Comparison of ENCODE assay signal across 8 cellular contexts in the genomic region with DNA sequence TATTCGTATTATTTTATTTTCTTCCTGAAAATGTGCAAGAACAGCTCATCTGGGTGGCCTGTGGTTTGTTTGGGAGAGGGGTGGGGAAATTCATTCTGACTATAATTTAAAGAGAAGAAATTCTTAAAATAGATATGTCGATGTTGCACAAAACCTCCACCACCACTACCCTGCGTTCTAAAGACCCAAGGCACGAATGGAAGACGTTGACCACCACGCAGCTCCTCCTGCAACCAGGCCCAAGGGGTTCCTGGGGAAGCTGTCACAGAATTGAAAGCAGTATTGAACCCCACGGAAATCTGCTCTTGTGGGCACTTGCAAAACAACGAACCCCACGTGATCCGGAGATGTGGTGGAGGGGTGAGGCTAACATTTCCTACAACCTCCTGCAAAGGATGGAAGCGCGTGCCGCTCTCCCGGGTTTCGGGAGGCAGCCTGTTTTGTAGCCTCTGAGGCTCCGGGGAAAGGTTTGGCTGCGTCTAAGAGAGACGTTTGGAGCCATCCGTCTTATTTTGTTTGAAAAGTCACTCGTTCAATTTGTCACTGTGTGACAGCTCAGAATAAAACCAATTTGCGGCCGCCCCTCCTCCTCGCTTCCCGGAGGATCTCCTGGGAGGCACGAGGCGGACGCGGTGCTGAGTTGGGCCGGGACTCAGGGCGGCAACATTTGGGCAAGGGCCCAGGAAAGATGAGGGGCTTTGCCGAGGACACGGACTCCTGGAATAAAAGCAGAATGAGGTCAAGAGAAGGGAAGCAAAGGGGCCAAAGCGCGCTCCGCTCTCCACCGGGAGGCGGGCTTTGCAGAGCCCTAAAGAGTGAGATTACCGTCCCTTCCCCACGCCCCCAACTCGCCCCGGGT. TPM values are rescaled to one million over a fixed set of nuclear protein-coding genes. Genes with fewer than 3 reads are reported as not detected.
DNase-seq lines count a peak whose midpoint lies in the region; ATAC-seq and TF ChIP-seq lines count a peak whose summit lies in the region.

No MANE protein-coding gene starts in this region.

- CTCF ChIA-PET in activated B cell treated with CpG ODN at 0.5 μM for 24 hours (lab: Charles Lee) = interaction anchor here (0.7 to 8.3 kb wide), 7 partner anchors 13 to 864 kb away, joined by 3 to 175 read pairs (median 4); a partner anchor contains a TSS

- H3K9me3 Mint-ChIP-seq in activated B cell treated with CpG ODN at 0.5 μM for 24 hours = no peaks in the 10 kb centered on the region

- POLR2A ChIA-PET in activated B cell treated with CpG ODN at 0.5 μM for 24 hours (lab: Charles Lee) = interaction anchor here (0.6 to 4.2 kb wide), 30 partner anchors 30 to 1920 kb away, joined by 3 to 66 read pairs (median 3); a partner anchor contains a TSS

- intact Hi-C loops in activated B cell treated with CpG ODN at 0.5 μM for 24 hours (cut with micrococcal nuclease) = loop anchor here (1.0 to 5.0 kb wide), 10 partner anchors 168 to 1834 kb away; a partner anchor contains a TSS

- H3K27me3 Mint-ChIP-seq in activated B cell treated with CpG ODN at 0.5 μM for 24 hours = peaks cover 2% of the 10 kb centered on the region

- DNase-seq in GM12865 (ENCODE audit: low read depth) = peak; percentile 35
- no peak for DNase-seq in activated B cell treated with CpG ODN at 0.5 μM for 24 hours
- DNase-seq in hepatic stellate cell (ENCODE audit: low spot score) = peak; percentile 57
- DNase-seq in NCI-H146 treated with DMSO at 0.1 percent for 48 hours (lab: John Stamatoyannopoulos, UW; ENCODE audit: unreplicated experiment) = no peak
- DNase-seq in anterior cingulate cortex (lab: John Stamatoyannopoulos, UW) = no peak

- TF ChIP-seq CTCF in GM12865 (IDR thresholded peaks at IDR 0.05; ENCODE audit: insufficient read depth, low read depth, low read length, missing control alignments) (no peak), activated B cell treated with CpG ODN at 0.5 μM for 24 hours (IDR thresholded peaks at IDR 0.05) (no peak)

- H3K27ac ChIP-seq in skin epidermis = peak overlapping the region in 20 of 21 experiments; percentile 7 to 94 (median 81)

- peak overlapping the region; percentile 63 for H3K4me3 ChIP-seq in GM12865 (ENCODE audit: low read depth, low read length)
- H3K4me3 ChIP-seq in skin epidermis = peak overlapping the region; percentile 44 to 81 (median 53)

- H3K36me3 Mint-ChIP-seq in activated B cell treated with CpG ODN at 0.5 μM for 24 hours (ENCODE audit: low read depth) = peaks cover 14% of the 10 kb centered on the region

- ATAC-seq in HG02970 (IDR thresholded peaks at IDR 0.05; ENCODE audit: low FRiP score, unreplicated experiment) (peak; percentile 25), activated B cell treated with CpG ODN at 0.5 μM for 24 hours (ENCODE audit: low read depth) (peak; percentile 0), GM18873 (IDR thresholded peaks at IDR 0.05; ENCODE audit: low FRiP score, unreplicated experiment) (no peak)

- H3K4me1 Mint-ChIP-seq in activated B cell treated with CpG ODN at 0.5 μM for 24 hours = peaks cover 50% of the 10 kb centered on the region

- H3K27ac Mint-ChIP-seq in activated B cell treated with CpG ODN at 0.5 μM for 24 hours = peak overlapping the region; percentile 93

- H3K4me3 Mint-ChIP-seq in activated B cell treated with CpG ODN at 0.5 μM for 24 hours = peak overlapping the region; percentile 94

RNA-seq across cellular contexts. Expression of a gene that starts 0.8 kb away (rescaled TPM):
- 3.2 and 4.6 TPM in 2 replicates for total RNA-seq in activated B cell treated with CpG ODN at 0.5 μM for 24 hours

Comparison
In these comparisons a context has a peak if more than half of its experiments do, and no peak if none do; other contexts are left out.
1. DNase-seq: peak in GM12865 (single experiment) and hepatic stellate cell (single experiment); none in activated B cell treated with CpG ODN at 0.5 μM for 24 hours (single experiment), NCI-H146 treated with DMSO at 0.1 percent for 48 hours (single experiment) and anterior cingulate cortex (0 of 58).